Comparison of ENCODE assay signal across 8 cellular contexts in genomic region chr14:68250950-68251765, GRCh38.
DNase-seq lines count a peak whose midpoint lies in the region; ATAC-seq and TF ChIP-seq lines count a peak whose summit lies in the region.
"Had no signal": no experiment of that assay in that cellular context is flagged by ENCODE, and none has a peak within 500 bp of the region (broad histone marks: within the 10 kb centered on the region; RNA-seq: fewer than 3 reads in every experiment).

No MANE protein-coding gene starts in this region.

- H3K36me3 ChIP-seq in esophagus (ENCODE audit: control insufficient read depth in 2 of 2, insufficient read depth in 2 of 2, low read length in 1 of 2) (no peaks in the 10 kb centered on the region), skeletal muscle satellite cell (ENCODE audit: insufficient read depth, low read length) (no peaks in the 10 kb centered on the region)

- TF ChIP-seq CTCF in GM12874 (IDR thresholded peaks at IDR 0.05; ENCODE audit: insufficient read depth, low read depth, low read length), result 0 out of 2 replicates have a peak, but pooled peaks have one; percentile 5

- H3K4me3 Mint-ChIP-seq in effector memory CD8-positive, alpha-beta T cell, result no peak overlapping the region

- peak overlapping the region; percentile 74 for H3K27ac ChIP-seq in esophagus (ENCODE audit: low read depth in 2 of 2, low read length in 1 of 2)

- H3K4me3 ChIP-seq in esophagus (ENCODE audit: low read depth in 1 of 2, low read length in 2 of 2) (no peak overlapping the region), skeletal muscle satellite cell (ENCODE audit: low read length) (peak overlapping the region; percentile 19)

- H3K4me1 Mint-ChIP-seq in effector memory CD8-positive, alpha-beta T cell (ENCODE audit: low read depth in 2 of 2), result peaks cover 3 to 8% of the 10 kb centered on the region in 2 donors

- H3K4me2 ChIP-seq in skeletal muscle satellite cell (ENCODE audit: low read length), result peak overlapping the region; percentile 1

- no peaks in the 10 kb centered on the region for H3K9me3 Mint-ChIP-seq in effector memory CD8-positive, alpha-beta T cell

- ATAC-seq in effector memory CD8-positive, alpha-beta T cell (replicated peaks), result no peak

- WGBS in esophagus, 2 donors, result 43 to 59% methylated on average over 4 of the region's 4 CpGs

- H3K27ac Mint-ChIP-seq in effector memory CD8-positive, alpha-beta T cell, result peak overlapping the region in 1 of 2 donors; percentile 19

- H3K9me3 ChIP-seq in esophagus (ENCODE audit: control insufficient read depth in 2 of 2, insufficient read depth in 1 of 2, low read depth in 1 of 2, low read length in 1 of 2) (no peaks in the 10 kb centered on the region), skeletal muscle satellite cell (replicated peaks; ENCODE audit: low read length) (no peaks in the 10 kb centered on the region)

- H3K27me3 Mint-ChIP-seq in effector memory CD8-positive, alpha-beta T cell, result no peaks in the 10 kb centered on the region

- H3K36me3 Mint-ChIP-seq in effector memory CD8-positive, alpha-beta T cell (ENCODE audit: insufficient read depth), result no peaks in the 10 kb centered on the region

- DNase-seq in NCI-H2227 (lab: John Stamatoyannopoulos, UW; ENCODE audit: unreplicated experiment), result peak; percentile 81
- DNase-seq in activated gamma-delta T cell treated with Interleukin-2 at 50 U/mL for 16 hours, result no peak
- DNase-seq in effector memory CD8-positive, alpha-beta T cell, result no peak
- DNase-seq in OCI-M2 (lab: John Stamatoyannopoulos, UW; ENCODE audit: unreplicated experiment), result no peak
- DNase-seq: NCI-H1048 had no signal

- peak overlapping the region; percentile 43 for H3K9ac ChIP-seq in skeletal muscle satellite cell (ENCODE audit: low read depth, low read length)

- H3K4me1 ChIP-seq in esophagus (ENCODE audit: control insufficient read depth in 2 of 2, insufficient read depth in 2 of 2, low read length in 1 of 2), result peaks cover 2 to 8% of the 10 kb centered on the region in 2 donors
- peaks cover 56% of the 10 kb centered on the region for H3K4me1 ChIP-seq in skeletal muscle satellite cell (ENCODE audit: control insufficient read depth, insufficient read depth, low read length)

- H3K27me3 ChIP-seq in esophagus (ENCODE audit: control insufficient read depth in 1 of 2, insufficient read depth in 2 of 2, low read length in 2 of 2) (no peaks in the 10 kb centered on the region), skeletal muscle satellite cell (ENCODE audit: control insufficient read depth, insufficient read depth, low read length) (no peaks in the 10 kb centered on the region)
